In genomic region chr1:51421961-51422360, GRCh38 we compare ENCODE assay signal across 7 cellular contexts.
DNase-seq lines count a peak whose midpoint lies in the region; ATAC-seq and TF ChIP-seq lines count a peak whose summit lies in the region.

No MANE protein-coding gene starts in this region.

- no peak for TF ChIP-seq RAD21 in Ishikawa (IDR thresholded peaks at IDR 0.05; ENCODE audit: low read depth)
- TF ChIP-seq RAD21 in SK-N-SH (IDR thresholded peaks at IDR 0.05; ENCODE audit: low read length) = no peak

- H3K79me2 ChIP-seq in SK-N-SH (ENCODE audit: insufficient read depth) = no peaks in the 10 kb centered on the region; the same call in 1 of the 2 replicates

- peaks cover 29 to 51% of the 10 kb centered on the region in 2 experiments for H3K36me3 ChIP-seq in SK-N-SH (replicated peaks in 1 of 2; ENCODE audit: control insufficient read depth in 1 of 2, insufficient read depth in 2 of 2, low read length in 1 of 2)

- DNase-seq in GM03348 (ENCODE audit: low spot score) = peak; percentile 78
- DNase-seq in SK-N-SH = peak; percentile 65
- DNase-seq in fibroblast of villous mesenchyme (ENCODE audit: low read depth) = peak; percentile 79
- peak; percentile 24 for DNase-seq in non-pigmented ciliary epithelial cell (ENCODE audit: low read depth)
- DNase-seq in NCI-H187 (lab: John Stamatoyannopoulos, UW) = no peak

- peaks cover 22% of the 10 kb centered on the region for H3F3A ChIP-seq in SK-N-SH (replicated peaks; ENCODE audit: insufficient read depth)

- POLR2A ChIA-PET in SK-N-SH (lab: Yijun Ruan, JAX) = no interaction called here

- H3K27ac ChIP-seq in SK-N-SH (ENCODE audit: low read depth in 2 of 2, low read length in 1 of 2) = peak overlapping the region; percentile 36 to 55; a peak in 3 of 4 replicates

- no peak for ATAC-seq in GM21786 (IDR thresholded peaks at IDR 0.05; ENCODE audit: unreplicated experiment)

- H3K9me2 ChIP-seq in SK-N-SH = no peaks in the 10 kb centered on the region

- TF ChIP-seq EP300 in Ishikawa (IDR thresholded peaks at IDR 0.05; ENCODE audit: borderline replicate concordance) = no peak
- TF ChIP-seq EP300 in SK-N-SH (IDR thresholded peaks at IDR 0.05; ENCODE audit: borderline replicate concordance in 1 of 2, low read depth in 1 of 2, low read length in 1 of 2) = peak in 1 of 2 experiments; percentile 24; a peak in 1 of 4 replicates

- TF ChIP-seq CTCF in SK-N-SH (IDR thresholded peaks at IDR 0.05) (no peak), fibroblast of villous mesenchyme (IDR thresholded peaks at IDR 0.05; ENCODE audit: insufficient read depth, low read depth, low read length) (no peak)

- no peak overlapping the region for H2AFZ ChIP-seq in SK-N-SH (ENCODE audit: low read depth)

- peak overlapping the region in 1 of 2 experiments; percentile 35; a peak in 2 of 4 replicates for H3K4me3 ChIP-seq in SK-N-SH (ENCODE audit: low read depth in 2 of 2, low read length in 1 of 2)
- peak overlapping the region; percentile 28 for H3K4me3 ChIP-seq in fibroblast of villous mesenchyme (ENCODE audit: low read depth, low read length)

- H3K4me1 ChIP-seq in SK-N-SH (ENCODE audit: control insufficient read depth in 1 of 2, insufficient read depth in 2 of 2, low read depth in 1 of 2, low read length in 1 of 2) = peaks cover 2 to 33% of the 10 kb centered on the region in 2 experiments; a peak in 3 of 4 replicates

- H3K27me3 ChIP-seq in SK-N-SH (ENCODE audit: insufficient read depth) = no peaks in the 10 kb centered on the region

- CTCF ChIA-PET in SK-N-SH (lab: Yijun Ruan, JAX) = interaction anchor here (0.6 to 0.9 kb wide), 2 partner anchors 119 to 145 kb away, joined by 3 read pairs; no protein-coding TSS in a partner anchor

- H4K20me1 ChIP-seq in SK-N-SH (ENCODE audit: insufficient read depth) = no peaks in the 10 kb centered on the region

- no peaks in the 10 kb centered on the region for H3K9me3 ChIP-seq in SK-N-SH

- peak overlapping the region; percentile 38; the same call in 1 of the 2 replicates for H3K4me2 ChIP-seq in SK-N-SH

- no peak overlapping the region for H3K9ac ChIP-seq in SK-N-SH

TF ChIP-seq in Ishikawa, 13 proteins besides CTCF, POLR2A, EP300 and RAD21:
- TF ChIP-seq CEBPB (IDR thresholded peaks at IDR 0.05) (peak; percentile 85), NFIC (IDR thresholded peaks at IDR 0.05) (no peak), EGR1 (IDR thresholded peaks at IDR 0.05) (no peak), TEAD4 (IDR thresholded peaks at IDR 0.05) (no peak), TCF12 (IDR thresholded peaks at IDR 0.05; ENCODE audit: low read depth) (no peak), TAF1 (IDR thresholded peaks at IDR 0.05; ENCODE audit: low read depth) (no peak), FOXM1 (IDR thresholded peaks at IDR 0.05; ENCODE audit: borderline replicate concordance, low read depth) (no peak), CREB1 (IDR thresholded peaks at IDR 0.05; ENCODE audit: low read depth) (peak; percentile 91), ZBTB7A (IDR thresholded peaks at IDR 0.05; ENCODE audit: low read depth) (no peak), MAX (IDR thresholded peaks at IDR 0.05) (no peak), YY1 (IDR thresholded peaks at IDR 0.05; ENCODE audit: low read depth) (no peak)
- TF ChIP-seq, protein P1, sequence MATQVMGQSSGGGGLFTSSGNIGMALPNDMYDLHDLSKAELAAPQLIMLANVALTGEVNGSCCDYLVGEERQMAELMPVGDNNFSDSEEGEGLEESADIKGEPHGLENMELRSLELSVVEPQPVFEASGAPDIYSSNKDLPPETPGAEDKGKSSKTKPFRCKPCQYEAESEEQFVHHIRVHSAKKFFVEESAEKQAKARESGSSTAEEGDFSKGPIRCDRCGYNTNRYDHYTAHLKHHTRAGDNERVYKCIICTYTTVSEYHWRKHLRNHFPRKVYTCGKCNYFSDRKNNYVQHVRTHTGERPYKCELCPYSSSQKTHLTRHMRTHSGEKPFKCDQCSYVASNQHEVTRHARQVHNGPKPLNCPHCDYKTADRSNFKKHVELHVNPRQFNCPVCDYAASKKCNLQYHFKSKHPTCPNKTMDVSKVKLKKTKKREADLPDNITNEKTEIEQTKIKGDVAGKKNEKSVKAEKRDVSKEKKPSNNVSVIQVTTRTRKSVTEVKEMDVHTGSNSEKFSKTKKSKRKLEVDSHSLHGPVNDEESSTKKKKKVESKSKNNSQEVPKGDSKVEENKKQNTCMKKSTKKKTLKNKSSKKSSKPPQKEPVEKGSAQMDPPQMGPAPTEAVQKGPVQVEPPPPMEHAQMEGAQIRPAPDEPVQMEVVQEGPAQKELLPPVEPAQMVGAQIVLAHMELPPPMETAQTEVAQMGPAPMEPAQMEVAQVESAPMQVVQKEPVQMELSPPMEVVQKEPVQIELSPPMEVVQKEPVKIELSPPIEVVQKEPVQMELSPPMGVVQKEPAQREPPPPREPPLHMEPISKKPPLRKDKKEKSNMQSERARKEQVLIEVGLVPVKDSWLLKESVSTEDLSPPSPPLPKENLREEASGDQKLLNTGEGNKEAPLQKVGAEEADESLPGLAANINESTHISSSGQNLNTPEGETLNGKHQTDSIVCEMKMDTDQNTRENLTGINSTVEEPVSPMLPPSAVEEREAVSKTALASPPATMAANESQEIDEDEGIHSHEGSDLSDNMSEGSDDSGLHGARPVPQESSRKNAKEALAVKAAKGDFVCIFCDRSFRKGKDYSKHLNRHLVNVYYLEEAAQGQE (IDR thresholded peaks at IDR 0.05; ENCODE audit: low read depth) = no peak
- TF ChIP-seq, protein P2, sequence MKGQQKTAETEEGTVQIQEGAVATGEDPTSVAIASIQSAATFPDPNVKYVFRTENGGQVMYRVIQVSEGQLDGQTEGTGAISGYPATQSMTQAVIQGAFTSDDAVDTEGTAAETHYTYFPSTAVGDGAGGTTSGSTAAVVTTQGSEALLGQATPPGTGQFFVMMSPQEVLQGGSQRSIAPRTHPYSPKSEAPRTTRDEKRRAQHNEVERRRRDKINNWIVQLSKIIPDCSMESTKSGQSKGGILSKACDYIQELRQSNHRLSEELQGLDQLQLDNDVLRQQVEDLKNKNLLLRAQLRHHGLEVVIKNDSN (IDR thresholded peaks at IDR 0.05) = no peak

TF ChIP-seq in SK-N-SH, 30 proteins besides CTCF, POLR2A, EP300 and RAD21:
- TF ChIP-seq USF2 (IDR thresholded peaks at IDR 0.05; ENCODE audit: borderline replicate concordance, low read depth, low read length) (no peak), RFX5 (IDR thresholded peaks at IDR 0.05; ENCODE audit: low read length) (peak; percentile 100)

Comparison
In these comparisons a context has a peak if more than half of its experiments do, and no peak if none do; other contexts are left out.
1. DNase-seq: peak in GM03348 (single experiment), SK-N-SH (single experiment), fibroblast of villous mesenchyme (single experiment) and non-pigmented ciliary epithelial cell (single experiment); none in NCI-H187 (0 of 2).